In the genomic region with DNA sequence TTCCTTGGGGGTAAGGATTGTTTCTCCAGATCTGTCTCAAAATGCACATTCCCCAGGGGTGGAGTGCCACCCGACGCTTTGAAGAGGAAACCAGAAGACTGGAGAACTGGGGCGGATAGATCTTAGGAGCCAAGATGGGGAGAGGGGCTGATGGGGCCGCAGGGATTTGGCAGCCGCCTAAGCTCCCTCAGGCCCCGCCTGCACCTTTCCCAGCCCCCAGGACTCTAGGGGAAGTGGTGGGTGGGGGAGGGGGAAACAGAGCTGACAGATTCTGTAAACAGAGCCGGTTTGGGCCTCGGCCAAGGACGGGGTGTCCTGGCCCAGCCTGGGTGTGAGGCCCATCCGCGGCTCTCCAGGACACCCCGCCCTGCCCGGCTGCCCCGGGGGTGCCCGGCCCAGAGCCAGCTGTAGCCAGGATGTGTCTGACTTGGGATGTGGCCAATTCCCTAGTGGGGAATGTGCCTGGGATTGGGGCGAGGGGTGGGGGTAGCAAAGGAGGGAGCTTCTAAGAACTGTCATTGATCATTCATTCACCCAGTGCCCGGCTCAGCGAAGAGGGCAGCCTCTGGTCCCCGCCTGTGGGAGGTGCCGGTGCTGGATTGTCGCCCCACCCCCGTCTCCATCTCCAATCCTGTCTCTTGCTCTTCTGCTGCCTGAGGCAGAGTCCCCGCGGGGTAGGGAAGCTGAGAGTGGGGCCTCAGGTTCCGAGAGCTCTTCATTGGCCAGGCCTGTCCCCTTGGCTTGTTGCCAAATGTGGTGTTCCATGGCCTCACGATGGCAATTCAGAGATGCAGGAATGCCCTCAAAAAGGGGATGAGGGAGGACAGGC, we compare ENCODE assay signal across 8 cellular contexts. TPM values are rescaled to one million over a fixed set of nuclear protein-coding genes. Genes with fewer than 3 reads are reported as not detected.
A peak's percentile ranks its signal among the peaks of the same experiment; 100 is the strongest.
DNase-seq lines count a peak whose midpoint lies in the region; ATAC-seq and TF ChIP-seq lines count a peak whose summit lies in the region.

No MANE protein-coding gene starts in this region.

- peak overlapping the region; percentile 86 for H3K4me2 ChIP-seq in BLaER1
- H3K4me2 ChIP-seq in PC-3 (ENCODE audit: low read length): peak overlapping the region; percentile 89

- H3K4me3 ChIP-seq in BLaER1 (peak overlapping the region; percentile 65), HUES64 (ENCODE audit: low read length) (peak overlapping the region; percentile 82), PC-3 (ENCODE audit: low read length) (peak overlapping the region; percentile 68), testis (peak overlapping the region; percentile 55 to 71)

- ATAC-seq in GM19372 (IDR thresholded peaks at IDR 0.05; ENCODE audit: low read depth, unreplicated experiment) (peak; percentile 29), PC-3 (peak; percentile 75)

- POLR2A ChIA-PET in PC-3 (lab: Charles Lee; ENCODE audit: unreplicated experiment): interaction anchor here (0.9 kb wide), 1 partner anchor 37 kb away, joined by 5 read pairs; no protein-coding TSS in a partner anchor

- TF ChIP-seq CTCF in PC-3 (conservative IDR thresholded peaks at IDR 0.05; ENCODE audit: low read depth, low read length) (no peak), testis (IDR thresholded peaks at IDR 0.05) (no peak)

- H2AFZ ChIP-seq in PC-3 (ENCODE audit: low read length): peak overlapping the region; percentile 91

- CTCF ChIA-PET in PC-3 (lab: Charles Lee): interaction anchor here (0.6 to 0.8 kb wide), 3 partner anchors 13 to 58 kb away, joined by 3 to 11 read pairs (median 3); no protein-coding TSS in a partner anchor

- H3K27ac ChIP-seq in BLaER1 (peak overlapping the region; percentile 81), HUES64 (ENCODE audit: low read depth, low read length) (peak overlapping the region; percentile 98), PC-3 (ENCODE audit: low read length) (peak overlapping the region; percentile 99), testis (peak overlapping the region; percentile 89 to 93)

- no peaks in the 10 kb centered on the region for H3F3A ChIP-seq in PC-3 (ENCODE audit: low read length, unreplicated experiment)

- no peaks in the 10 kb centered on the region for H3K79me2 ChIP-seq in PC-3 (ENCODE audit: low read length)

- H3K9ac ChIP-seq in BLaER1: peak overlapping the region; percentile 74
- peak overlapping the region; percentile 95 for H3K9ac ChIP-seq in HUES64 (ENCODE audit: low read depth, low read length)
- peak overlapping the region; percentile 83 for H3K9ac ChIP-seq in PC-3 (ENCODE audit: low read length)

- H4K20me1 ChIP-seq in BLaER1 (no peaks in the 10 kb centered on the region), PC-3 (ENCODE audit: low read length) (no peaks in the 10 kb centered on the region)

- H3K9me2 ChIP-seq in PC-3 (replicated peaks; ENCODE audit: low read length): no peaks in the 10 kb centered on the region

- DNase-seq in PC-3 (peak; percentile 92), fibroblast of peridontal ligament (ENCODE audit: extremely low read depth) (peak; percentile 49), myocyte (ENCODE audit: low read depth) (peak; percentile 74), testis (peak; percentile 96)
- peak; percentile 7 for DNase-seq in activated T-helper 9 cell treated with anti-CD3 and anti-CD28 coated beads, Interleukin-2, amount 50 U/mL, for 16 hours (ENCODE audit: low read depth)

- peaks cover 3% of the 10 kb centered on the region; the same call in 1 of the 2 replicates for H3K9me3 ChIP-seq in BLaER1
- no peaks in the 10 kb centered on the region for H3K9me3 ChIP-seq in HUES64 (ENCODE audit: insufficient read depth, low read depth, low read length)
- H3K9me3 ChIP-seq in PC-3 (ENCODE audit: low read length): no peaks in the 10 kb centered on the region
- H3K9me3 ChIP-seq in testis: no peaks in the 10 kb centered on the region

- H3K36me3 ChIP-seq in BLaER1: no peaks in the 10 kb centered on the region
- H3K36me3 ChIP-seq in HUES64 (ENCODE audit: insufficient read depth, low read length): no peaks in the 10 kb centered on the region
- no peaks in the 10 kb centered on the region for H3K36me3 ChIP-seq in PC-3 (ENCODE audit: low read depth, low read length)
- no peaks in the 10 kb centered on the region for H3K36me3 ChIP-seq in testis (ENCODE audit: low read depth, missing control alignments)

- H3K4me1 ChIP-seq in BLaER1 (peaks cover 57% of the 10 kb centered on the region), HUES64 (ENCODE audit: insufficient read depth, low read length) (peaks cover 6% of the 10 kb centered on the region), PC-3 (ENCODE audit: insufficient read depth, low read length) (peaks cover 13% of the 10 kb centered on the region; the same call in 1 of the 2 replicates), testis (peaks cover 28% of the 10 kb centered on the region)

- 2% methylated on average over 26 of the region's 26 CpGs for WGBS in HUES64
- 0 to 1% methylated on average over 15 to 20 of the region's 26 CpGs for WGBS in testis, 2 donors

- TSS peak; percentile 85 for BruUV-seq in PC-3 (replicated peaks; lab: Mats Ljungman, UMichigan)

- TF ChIP-seq POLR2A in testis (IDR thresholded peaks at IDR 0.05): no peak

- intact Hi-C loops in PC-3 (cut with micrococcal nuclease) (loop anchor here (5.0 kb wide), 3 partner anchors 41 to 56 kb away; a partner anchor contains a TSS), testis (cut with DNase I; ENCODE audit: low total_unique reads) (loop anchor here (10.0 kb wide), 1 partner anchor 58 kb away; a partner anchor contains a TSS)

- no peaks in the 10 kb centered on the region for H3K27me3 ChIP-seq in BLaER1
- H3K27me3 ChIP-seq in HUES64 (ENCODE audit: insufficient read depth, low read length): no peaks in the 10 kb centered on the region
- H3K27me3 ChIP-seq in PC-3 (ENCODE audit: low read length): no peaks in the 10 kb centered on the region
- H3K27me3 ChIP-seq in testis: no peaks in the 10 kb centered on the region

RNA-seq across cellular contexts. Expression of a gene that starts 54.8 kb away (rescaled TPM):
- 63.1 TPM for polyA plus RNA-seq in HUES64 (2013, experiment 1 of 2)
- 63.5 TPM for polyA plus RNA-seq in HUES64 (2013, experiment 2 of 2)
- 29.7 and 38.2 TPM in 2 replicates for total RNA-seq in PC-3 (2014; rRNA removed)
- total RNA-seq in myocyte: 19.2 and 23.5 TPM in 2 replicates
- polyA plus RNA-seq in myocyte (2012): 21.4 TPM
- 10 to 100 TPM; 36.0 to 42.6 TPM for total RNA-seq in testis
- 37.1 TPM for polyA plus RNA-seq in testis (ENCODE audit: insufficient read depth, low read depth, low replicate concordance)

RNA-seq across cellular contexts. Expression of a gene that starts 59.0 kb away (rescaled TPM):
- 24.0 TPM for polyA plus RNA-seq in HUES64 (2013, experiment 1 of 2)
- polyA plus RNA-seq in HUES64 (2013, experiment 2 of 2): 19.8 TPM
- total RNA-seq in PC-3 (2014; rRNA removed) (33.2 and 42.3 TPM in 2 replicates), myocyte (5.9 and 10.2 TPM in 2 replicates), testis (10 to 100 TPM; 54.5 to 67.2 TPM)
- polyA plus RNA-seq in myocyte (2012): 9.2 TPM
- 26.0 TPM for polyA plus RNA-seq in testis (ENCODE audit: insufficient read depth, low read depth, low replicate concordance)

Comparison
In these comparisons a context has a peak if more than half of its experiments do, and no peak if none do; other contexts are left out.
1. Peak in every context shown above with its lines: DNase-seq, ATAC-seq, H3K4me3 ChIP-seq and H3K27ac ChIP-seq.
2. DNase-seq: peak in every context shown above with its lines; median percentile 96 in testis; 92 in PC-3; 74 in myocyte; 49 in fibroblast of peridontal ligament; 7 in activated T-helper 9 cell treated with anti-CD3 and anti-CD28 coated beads, Interleukin-2, amount 50 U/mL, for 16 hours.